In the genomic region with DNA sequence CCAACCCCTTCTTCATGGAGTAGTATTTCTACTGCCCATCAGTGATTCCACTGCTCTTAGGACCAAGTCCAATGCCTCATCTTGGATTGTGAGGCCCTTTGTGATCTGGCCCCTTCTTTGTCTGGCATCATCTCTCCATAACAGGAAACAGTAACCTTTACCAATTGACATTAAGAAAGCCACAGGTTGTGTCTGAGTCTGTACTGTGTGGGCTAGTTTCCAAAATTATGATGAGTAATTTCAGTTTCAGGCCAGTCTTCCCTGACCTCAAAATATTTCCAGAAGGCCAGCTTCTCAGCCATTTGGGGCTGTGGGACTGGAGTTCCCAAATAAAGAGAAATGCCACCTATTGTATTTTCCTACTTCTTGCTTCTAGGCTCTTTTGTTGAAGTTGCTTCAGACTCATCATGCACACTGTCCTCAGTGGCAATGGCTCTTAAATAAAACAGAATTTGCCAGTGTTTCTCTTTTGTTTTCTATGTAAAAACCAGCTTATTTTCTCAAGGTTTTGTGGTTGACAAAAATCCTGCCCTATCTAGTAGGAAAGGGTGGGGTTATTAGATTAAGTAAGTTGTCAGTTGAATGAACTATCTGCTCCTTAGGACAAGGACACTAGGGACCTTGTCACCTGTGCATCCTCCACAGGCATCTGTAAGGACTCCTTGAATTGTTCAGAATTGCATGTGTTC, we compare ENCODE assay signal across 8 cellular contexts. TPM values are rescaled to one million over a fixed set of nuclear protein-coding genes. Genes with fewer than 3 reads are reported as not detected.
DNase-seq lines count a peak whose midpoint lies in the region; ATAC-seq and FAIRE-seq lines count a peak whose summit lies in the region.

No MANE protein-coding gene starts in this region.

- peaks cover 21% of the 10 kb centered on the region for H3K4me1 Mint-ChIP-seq in T-helper 2 cell treated with Interferon-gamma antibody and Interleukin-4, amounts not matched to agents 5 μg/mL and 100 μg/mL, for 36 hours (ENCODE audit: low read depth)
- H3K4me1 Mint-ChIP-seq in naive thymus-derived CD4-positive, alpha-beta T cell: peaks cover 9 to 27% (median 15%) of the 10 kb centered on the region in 7 donors

- peak overlapping the region; percentile 46 for H3K4me3 Mint-ChIP-seq in T-helper 2 cell treated with Interferon-gamma antibody and Interleukin-4, amounts not matched to agents 5 μg/mL and 100 μg/mL, for 36 hours
- peak overlapping the region in 1 of 10 donors; percentile 53 for H3K4me3 Mint-ChIP-seq in naive thymus-derived CD4-positive, alpha-beta T cell

- no peak overlapping the region for H3K4me3 ChIP-seq in naive thymus-derived CD4-positive, alpha-beta T cell (ENCODE audit: low read length)

- CTCF ChIA-PET in naive thymus-derived CD4-positive, alpha-beta T cell (lab: Charles Lee): no interaction called here

- intact Hi-C loops in naive thymus-derived CD4-positive, alpha-beta T cell (cut with micrococcal nuclease): loop anchor here in 1 of 2 donors (5.0 kb wide), 1 partner anchor 1168 kb away; a partner anchor contains a TSS

- no peaks in the 10 kb centered on the region for H3K4me1 ChIP-seq in naive thymus-derived CD4-positive, alpha-beta T cell (ENCODE audit: control insufficient read depth in 2 of 2, insufficient read depth in 2 of 2, low read length in 2 of 2)

- H3K27ac Mint-ChIP-seq in T-helper 2 cell treated with Interferon-gamma antibody and Interleukin-4, amounts not matched to agents 5 μg/mL and 100 μg/mL, for 36 hours: peak overlapping the region; percentile 76
- peak overlapping the region in 7 of 9 donors; percentile 26 to 76 (median 60) for H3K27ac Mint-ChIP-seq in naive thymus-derived CD4-positive, alpha-beta T cell

- peaks cover 4% of the 10 kb centered on the region for H3K36me3 Mint-ChIP-seq in T-helper 2 cell treated with Interferon-gamma antibody and Interleukin-4, amounts not matched to agents 5 μg/mL and 100 μg/mL, for 36 hours (ENCODE audit: low read depth)
- H3K36me3 Mint-ChIP-seq in naive thymus-derived CD4-positive, alpha-beta T cell: peaks cover 0 to 8% (median 0%) of the 10 kb centered on the region in 5 donors

- ATAC-seq in HG02623 (IDR thresholded peaks at IDR 0.05; ENCODE audit: unreplicated experiment): peak; percentile 80
- ATAC-seq in naive thymus-derived CD4-positive, alpha-beta T cell: peak; percentile 24

- peak; percentile 57 for DNase-seq in T-helper 2 cell treated with Interferon-gamma antibody and Interleukin-4, amounts not matched to agents 5 μg/mL and 100 μg/mL, for 36 hours (ENCODE audit: low spot score)
- DNase-seq in T-helper 2 cell: no peak
- peak; percentile 44 for DNase-seq in RPMI8226
- DNase-seq in naive thymus-derived CD4-positive, alpha-beta T cell: peak in 1 of 9 donors; percentile 41
- no peak for DNase-seq in RCC 7860 (ENCODE audit: low spot score)
- DNase-seq in putamen (ENCODE audit: low spot score): no peak
- no peak for DNase-seq in NCI-H510A treated with DMSO at 0.1 percent for 48 hours (lab: John Stamatoyannopoulos, UW)

- H3K27me3 Mint-ChIP-seq in T-helper 2 cell treated with Interferon-gamma antibody and Interleukin-4, amounts not matched to agents 5 μg/mL and 100 μg/mL, for 36 hours (ENCODE audit: low read depth): no peaks in the 10 kb centered on the region
- no peaks in the 10 kb centered on the region for H3K27me3 Mint-ChIP-seq in naive thymus-derived CD4-positive, alpha-beta T cell

- no peak for FAIRE-seq in RCC 7860 (lab: Jason Lieb, UNC)

- no peaks in the 10 kb centered on the region for H3K36me3 ChIP-seq in naive thymus-derived CD4-positive, alpha-beta T cell (ENCODE audit: control insufficient read depth in 2 of 3, insufficient read depth in 3 of 3, low read length in 3 of 3)

- H3K9me3 ChIP-seq in naive thymus-derived CD4-positive, alpha-beta T cell (ENCODE audit: control insufficient read depth in 2 of 3, low read length in 3 of 3): no peaks in the 10 kb centered on the region

- no peak overlapping the region for H3K27ac ChIP-seq in naive thymus-derived CD4-positive, alpha-beta T cell (ENCODE audit: low read depth, low read length)

- H3K9me3 Mint-ChIP-seq in T-helper 2 cell treated with Interferon-gamma antibody and Interleukin-4, amounts not matched to agents 5 μg/mL and 100 μg/mL, for 36 hours: no peaks in the 10 kb centered on the region
- peaks cover 0 to 4% (median 0%) of the 10 kb centered on the region in 11 donors for H3K9me3 Mint-ChIP-seq in naive thymus-derived CD4-positive, alpha-beta T cell

- no peaks in the 10 kb centered on the region for H3K27me3 ChIP-seq in naive thymus-derived CD4-positive, alpha-beta T cell (ENCODE audit: control insufficient read depth in 2 of 2, insufficient read depth in 2 of 2, low read length in 2 of 2)

- POLR2A ChIA-PET in naive thymus-derived CD4-positive, alpha-beta T cell (lab: Charles Lee): no interaction called here

RNA-seq across cellular contexts. Expression of a gene that starts 47.0 kb away (rescaled TPM):
- total RNA-seq in naive thymus-derived CD4-positive, alpha-beta T cell: under 1 TPM in 3 of 5 experiments, not detected in 2; 0.16 to 0.51 (median 0.19) TPM
- not detected for polyA plus RNA-seq in naive thymus-derived CD4-positive, alpha-beta T cell

Comparison
In these comparisons a context has a peak if more than half of its experiments do, and no peak if none do; other contexts are left out.
1. DNase-seq: peak in T-helper 2 cell treated with Interferon-gamma antibody and Interleukin-4, amounts not matched to agents 5 μg/mL and 100 μg/mL, for 36 hours (single experiment) and RPMI8226 (single experiment); none in T-helper 2 cell (0 of 5), RCC 7860 (single experiment), putamen (single experiment) and NCI-H510A treated with DMSO at 0.1 percent for 48 hours (single experiment).